23 cellular contexts compared by ENCODE assay signal in genomic region chr7:134395604-134396003, GRCh38.
"Had no signal": no experiment of that assay in that cellular context is flagged by ENCODE, and none has a peak within 500 bp of the region (broad histone marks: within the 10 kb centered on the region; RNA-seq: fewer than 3 reads in every experiment).

No MANE protein-coding gene starts in this region.

- DNase-seq: IMR-90, Kasumi-1, MM.1S, NCI-H1048, NCI-H1105, NCI-H1417, NCI-H1436 treated with DMSO at 0.1 percent for 48 hours, NCI-H1694, NCI-H187 treated with DMSO at 0.1 percent for 48 hours, NCI-H2029 treated with DMSO at 0.1 percent for 48 hours, NCI-H226, NCI-H446, NCI-H510A, NCI-H524 treated with DMSO at 0.1 percent for 48 hours, NCI-H69, NCI-H774, Right ventricle myocardium superior, RPMI8226, SIG-M5 had no signal

- H3K4me1 ChIP-seq: SJSA1 had no signal

- ATAC-seq: HepG2 had no signal

- H3K27ac ChIP-seq: KMS-11, SJSA1, SK-N-MC had no signal

- H3K9me3 ChIP-seq: SJSA1 had no signal

- H3K36me3 ChIP-seq: SJSA1 had no signal

- H3K4me3 ChIP-seq: SJSA1, SK-N-MC had no signal
